1 cellular context compared by ENCODE assay signal in genomic region chr6:54260025-54260424, GRCh38.
TF ChIP-seq lines count a peak whose summit lies in the region.

No MANE protein-coding gene starts in this region.

TF ChIP-seq in HepG2, 621 proteins besides CTCF, POLR2A, EP300 and RAD21:
- TF ChIP-seq MAFF (IDR thresholded peaks at IDR 0.05; ENCODE audit: low read depth, low read length) = peak; percentile 55; the same call in 1 of the 2 replicates
- no peak for TF ChIP-seq KLF12 (CRISPR knock-in tag; IDR thresholded peaks at IDR 0.05; ENCODE audit: borderline replicate concordance)
- TF ChIP-seq MAFK (conservative IDR thresholded peaks at IDR 0.05 in 1 of 2, IDR thresholded peaks at IDR 0.05 in 1 of 2; ENCODE audit: low read length in 2 of 2) = peak; percentile 55 to 74; a peak in 3 of 4 replicates
TF ChIP-seq in HepG2: peak in this region for 2.
